In genomic region chr4:163554870-163555465, GRCh38 we compare ENCODE assay signal across 8 cellular contexts.
DNase-seq lines count a peak whose midpoint lies in the region; ATAC-seq and TF ChIP-seq lines count a peak whose summit lies in the region.

No MANE protein-coding gene starts in this region.

- H3K4me1 Mint-ChIP-seq in neural crest cell, result peaks cover 3% of the 10 kb centered on the region
- peaks cover 34% of the 10 kb centered on the region for H3K4me1 Mint-ChIP-seq in activated CD4-positive, alpha-beta T cell treated with anti-CD3 and anti-CD28 coated beads for 36 hours

- CTCF ChIA-PET in activated CD4-positive, alpha-beta T cell treated with anti-CD3 and anti-CD28 coated beads for 36 hours (lab: Charles Lee), result interaction anchor here (0.6 to 13.3 kb wide), 8 partner anchors 124 to 1368 kb away, joined by 3 to 125 read pairs (median 5); no protein-coding TSS in a partner anchor

- H3K4me3 Mint-ChIP-seq in neural crest cell, result no peak overlapping the region
- no peak overlapping the region for H3K4me3 Mint-ChIP-seq in activated CD4-positive, alpha-beta T cell treated with anti-CD3 and anti-CD28 coated beads for 36 hours

- POLR2A ChIA-PET in activated CD4-positive, alpha-beta T cell treated with anti-CD3 and anti-CD28 coated beads for 36 hours (lab: Charles Lee), result no interaction called here

- DNase-seq in NCI-H2227 treated with DMSO at 0.1 percent for 48 hours (lab: John Stamatoyannopoulos, UW) (peak; percentile 2), cerebellum (ENCODE audit: low spot score) (peak; percentile 12), neural crest cell (ENCODE audit: low read depth, low spot score) (no peak), NCI-H128 (lab: John Stamatoyannopoulos, UW; ENCODE audit: unreplicated experiment) (no peak), NCI-H524 treated with DMSO at 0.1 percent for 48 hours (lab: John Stamatoyannopoulos, UW) (no peak)
- no peak for DNase-seq in activated CD4-positive, alpha-beta T cell treated with anti-CD3 and anti-CD28 coated beads for 36 hours

- intact Hi-C loops in activated CD4-positive, alpha-beta T cell treated with anti-CD3 and anti-CD28 coated beads for 36 hours (cut with DNase I, micrococcal nuclease), result loop anchor here (1.0 to 5.0 kb wide), 5 partner anchors 126 to 1192 kb away; no protein-coding TSS in a partner anchor

- no peaks in the 10 kb centered on the region for H3K9me3 Mint-ChIP-seq in neural crest cell
- no peaks in the 10 kb centered on the region for H3K9me3 Mint-ChIP-seq in activated CD4-positive, alpha-beta T cell treated with anti-CD3 and anti-CD28 coated beads for 36 hours (ENCODE audit: low read depth)

- H3K27me3 Mint-ChIP-seq in neural crest cell (ENCODE audit: low read depth), result peaks cover 4% of the 10 kb centered on the region
- H3K27me3 Mint-ChIP-seq in activated CD4-positive, alpha-beta T cell treated with anti-CD3 and anti-CD28 coated beads for 36 hours, result no peaks in the 10 kb centered on the region

- no peaks in the 10 kb centered on the region for H3K36me3 Mint-ChIP-seq in neural crest cell (ENCODE audit: low read depth)
- H3K36me3 Mint-ChIP-seq in activated CD4-positive, alpha-beta T cell treated with anti-CD3 and anti-CD28 coated beads for 36 hours (ENCODE audit: low read depth), result peaks cover 2% of the 10 kb centered on the region

- H3K27ac Mint-ChIP-seq in neural crest cell (ENCODE audit: unreplicated experiment), result no peak overlapping the region
- no peak overlapping the region for H3K27ac Mint-ChIP-seq in activated CD4-positive, alpha-beta T cell treated with anti-CD3 and anti-CD28 coated beads for 36 hours

- TF ChIP-seq CTCF in GM12874 (IDR thresholded peaks at IDR 0.05; ENCODE audit: insufficient read depth, low read depth, low read length), result peak; percentile 29; the same call in 1 of the 2 replicates
- TF ChIP-seq CTCF in neural crest cell (conservative IDR thresholded peaks at IDR 0.05), result peak; percentile 88

- no peak for ATAC-seq in activated CD4-positive, alpha-beta T cell treated with anti-CD3 and anti-CD28 coated beads for 36 hours
- no peak for ATAC-seq in HG02938 (IDR thresholded peaks at IDR 0.05; ENCODE audit: unreplicated experiment)

Comparison
In these comparisons a context has a peak if more than half of its experiments do, and no peak if none do; other contexts are left out.
1. DNase-seq: peak in NCI-H2227 treated with DMSO at 0.1 percent for 48 hours (single experiment) and cerebellum (single experiment); none in neural crest cell (single experiment), activated CD4-positive, alpha-beta T cell treated with anti-CD3 and anti-CD28 coated beads for 36 hours (single experiment), NCI-H128 (single experiment) and NCI-H524 treated with DMSO at 0.1 percent for 48 hours (single experiment).